In the genomic region with DNA sequence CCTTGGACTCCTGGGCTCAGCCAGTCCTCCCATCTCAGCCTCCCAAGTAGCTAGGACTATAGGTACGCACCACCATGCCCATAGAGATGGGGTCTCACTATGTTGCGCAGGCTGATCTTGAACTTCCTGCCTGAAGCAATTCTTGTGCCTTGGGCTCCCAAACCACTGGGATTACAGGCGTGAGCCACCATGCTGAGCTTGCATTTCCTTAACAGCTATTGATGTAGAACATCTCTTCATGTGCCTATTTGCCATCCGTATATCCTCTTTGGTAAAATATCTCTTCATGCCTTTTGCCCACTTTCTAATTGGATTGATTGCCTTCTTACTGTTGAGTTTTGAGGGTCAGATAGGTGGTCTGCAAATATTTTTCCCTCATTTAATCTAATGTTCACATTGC, we compare ENCODE assay signal across 28 cellular contexts.
DNase-seq lines count a peak whose midpoint lies in the region; ATAC-seq, FAIRE-seq and TF ChIP-seq lines count a peak whose summit lies in the region.
"Had no signal": no experiment of that assay in that cellular context is flagged by ENCODE, and none has a peak within 500 bp of the region (broad histone marks: within the 10 kb centered on the region; RNA-seq: fewer than 3 reads in every experiment).

No MANE protein-coding gene starts in this region.

- no peak overlapping the region for H4K5ac ChIP-seq in mesendoderm (ENCODE audit: low read length)

- TF ChIP-seq RAD21 in A549 (conservative IDR thresholded peaks at IDR 0.05 in 1 of 2, IDR thresholded peaks at IDR 0.05 in 1 of 2), result no peak

- H3K79me1 ChIP-seq in mesendoderm (ENCODE audit: low read length), result no peaks in the 10 kb centered on the region

- no peaks in the 10 kb centered on the region for H3K9me3 Mint-ChIP-seq in activated CD8-positive, alpha-beta memory T cell treated with anti-CD3 and anti-CD28 coated beads, Interleukin-2, amount 10 ng/mL, durations not matched to agents 7 days and 5 days (ENCODE audit: low read depth)
- H3K9me3 Mint-ChIP-seq: CD4-positive, alpha-beta memory T cell; CD8-positive, alpha-beta memory T cell had no signal

- H2BK15ac ChIP-seq in mesendoderm (replicated peaks; ENCODE audit: low read depth), result no peak overlapping the region

- H3K4me3 Mint-ChIP-seq in activated CD8-positive, alpha-beta memory T cell treated with anti-CD3 and anti-CD28 coated beads, Interleukin-2, amount 10 ng/mL, durations not matched to agents 7 days and 5 days, result no peak overlapping the region
- H3K4me3 Mint-ChIP-seq: CD14-positive monocyte; CD4-positive, alpha-beta memory T cell; CD4-positive, CD25-positive, alpha-beta regulatory T cell; CD8-positive, alpha-beta memory T cell had no signal

- H3K36me3 Mint-ChIP-seq in activated CD8-positive, alpha-beta memory T cell treated with anti-CD3 and anti-CD28 coated beads, Interleukin-2, amount 10 ng/mL, durations not matched to agents 7 days and 5 days, result no peaks in the 10 kb centered on the region
- H3K36me3 Mint-ChIP-seq: CD14-positive monocyte; CD4-positive, alpha-beta memory T cell; CD4-positive, CD25-positive, alpha-beta regulatory T cell had no signal

- TF ChIP-seq POLR2A in A549 (IDR thresholded peaks at IDR 0.05; ENCODE audit: low read length), result no peak

- H3K79me2 ChIP-seq in mesendoderm (ENCODE audit: control insufficient read depth, insufficient read depth, low read length), result no peaks in the 10 kb centered on the region

- H2BK5ac ChIP-seq in mesendoderm (ENCODE audit: low read length), result no peak overlapping the region

- H3K36me3 ChIP-seq in mesendoderm (ENCODE audit: control insufficient read depth, insufficient read depth, low read length), result no peaks in the 10 kb centered on the region
- H3K36me3 ChIP-seq: BE2C, BLaER1 had no signal

- no peak overlapping the region for H2BK120ac ChIP-seq in mesendoderm (ENCODE audit: low read depth, low read length)

- no peak overlapping the region for H3K4ac ChIP-seq in mesendoderm (ENCODE audit: low read depth, low read length)

- peaks cover 8% of the 10 kb centered on the region for H3K4me1 ChIP-seq in A549
- H3K4me1 ChIP-seq in mesendoderm (ENCODE audit: control insufficient read depth, low read depth, low read length), result peaks cover 5% of the 10 kb centered on the region

- no peaks in the 10 kb centered on the region for H3K9me3 ChIP-seq in A549
- H3K9me3 ChIP-seq: BE2C had no signal

- no peak for ATAC-seq in activated CD8-positive, alpha-beta memory T cell treated with anti-CD3 and anti-CD28 coated beads, Interleukin-2, amount 10 ng/mL, durations not matched to agents 7 days and 5 days
- no peak for ATAC-seq in A549
- no peak for ATAC-seq in GM18519 (IDR thresholded peaks at IDR 0.05; ENCODE audit: low FRiP score, unreplicated experiment)
- ATAC-seq: GM12878 had no signal

- POLR2A ChIA-PET in A549 (lab: Yijun Ruan, JAX), result no interaction called here

- no peak overlapping the region for H2AK5ac ChIP-seq in mesendoderm (ENCODE audit: low read length)

- no peak for TF ChIP-seq EP300 in A549 (IDR thresholded peaks at IDR 0.05)

- H3K4me2 ChIP-seq in A549, result no peak overlapping the region
- H3K4me2 ChIP-seq in mesendoderm (ENCODE audit: low read length), result no peak overlapping the region
- H3K4me2 ChIP-seq: BLaER1 had no signal

- no peak overlapping the region for H3K9ac ChIP-seq in mesendoderm (ENCODE audit: low read length)
- H3K9ac ChIP-seq: BLaER1 had no signal

- no peak overlapping the region for H3K56ac ChIP-seq in mesendoderm (ENCODE audit: low read length)

- CTCF ChIA-PET in activated CD8-positive, alpha-beta memory T cell treated with anti-CD3 and anti-CD28 coated beads, Interleukin-2, amount 10 ng/mL, durations not matched to agents 7 days and 5 days (lab: Charles Lee), result no interaction called here
- CTCF ChIA-PET in A549 (lab: Yijun Ruan, JAX), result no interaction called here

- H3K4me3 ChIP-seq in A549 (no peak overlapping the region), mesendoderm (ENCODE audit: low read length) (no peak overlapping the region)
- H3K4me3 ChIP-seq: BLaER1, GM12878 had no signal

- DNase-seq in activated CD8-positive, alpha-beta memory T cell treated with anti-CD3 and anti-CD28 coated beads, Interleukin-2, amount 10 ng/mL, durations not matched to agents 7 days and 5 days, result peak; percentile 12
- no peak for DNase-seq in activated CD8-positive, alpha-beta memory T cell treated with anti-CD3 and anti-CD28 coated beads, Interleukin-2, amount 50 U/mL, for 48 hours
- no peak for DNase-seq in A549 (ENCODE audit: low read depth in 1 of 2, low spot score in 1 of 2)
- no peak for DNase-seq in mesendoderm
- peak; percentile 14 for DNase-seq in ureter (ENCODE audit: low spot score)
- no peak for DNase-seq in NOMO-1 (lab: John Stamatoyannopoulos, UW; ENCODE audit: unreplicated experiment in 2 of 2)
- DNase-seq: ACHN; BE2C; C1 segment of cervical spinal cord; CD4-positive, alpha-beta memory T cell; CD4-positive, CD25-positive, alpha-beta regulatory T cell; CD8-positive, alpha-beta memory T cell; COR-L47; DMS 273 treated with DMSO at 0.1 percent for 48 hours; DMS153; DMS53; DMS79; DND-41; EL; GDM1 had no signal

- FAIRE-seq in A549 (lab: Jason Lieb, UNC), result no peak
- FAIRE-seq: GM12878, GM12892, GM18507, GM19239 had no signal

- no peaks in the 10 kb centered on the region for H3K27me3 ChIP-seq in mesendoderm (ENCODE audit: insufficient read depth, low read length, poor library complexity)
- H3K27me3 ChIP-seq: BE2C, BLaER1 had no signal

- 93% methylated on average over 4 of the region's 4 CpGs for WGBS in A549 (ENCODE audit: missing lambda C conversion rate)
- no CpG with 5 or more reads among the region's 4 CpGs for WGBS in mesendoderm (ENCODE audit: extremely low coverage, insufficient coverage, low lambda C conversion rate)

- no peak overlapping the region for H4K8ac ChIP-seq in mesendoderm (ENCODE audit: low read depth, low read length)

- H3K27me3 Mint-ChIP-seq in activated CD8-positive, alpha-beta memory T cell treated with anti-CD3 and anti-CD28 coated beads, Interleukin-2, amount 10 ng/mL, durations not matched to agents 7 days and 5 days, result peaks cover 36% of the 10 kb centered on the region

- H3K18ac ChIP-seq in mesendoderm (ENCODE audit: low read length), result no peak overlapping the region

- TF ChIP-seq CTCF in A549 (IDR thresholded peaks at IDR 0.05), result no peak

- H3K27ac ChIP-seq in A549 (no peak overlapping the region), mesendoderm (ENCODE audit: low read depth, low read length) (no peak overlapping the region)
- H3K27ac ChIP-seq: 22Rv1, BLaER1 had no signal

- H3K4me1 Mint-ChIP-seq in activated CD8-positive, alpha-beta memory T cell treated with anti-CD3 and anti-CD28 coated beads, Interleukin-2, amount 10 ng/mL, durations not matched to agents 7 days and 5 days, result peaks cover 15% of the 10 kb centered on the region

- H3K27ac Mint-ChIP-seq in activated CD8-positive, alpha-beta memory T cell treated with anti-CD3 and anti-CD28 coated beads, Interleukin-2, amount 10 ng/mL, durations not matched to agents 7 days and 5 days, result no peak overlapping the region
- H3K27ac Mint-ChIP-seq: CD14-positive monocyte; CD4-positive, alpha-beta memory T cell; CD4-positive, CD25-positive, alpha-beta regulatory T cell had no signal

- H3K23ac ChIP-seq in mesendoderm (ENCODE audit: low read length), result peak overlapping the region; percentile 12

TF ChIP-seq in A549, 52 proteins besides CTCF, POLR2A, EP300 and RAD21:
- peak; percentile 71 for TF ChIP-seq MAFK (IDR thresholded peaks at IDR 0.05; ENCODE audit: partially characterized antibody)
- no peak for TF ChIP-seq FOSB (CRISPR knock-in tag; IDR thresholded peaks at IDR 0.05)

Comparison
In these comparisons a context has a peak if more than half of its experiments do, and no peak if none do; other contexts are left out.
1. DNase-seq: peak in activated CD8-positive, alpha-beta memory T cell treated with anti-CD3 and anti-CD28 coated beads, Interleukin-2, amount 10 ng/mL, durations not matched to agents 7 days and 5 days (single experiment) and ureter (single experiment); none in activated CD8-positive, alpha-beta memory T cell treated with anti-CD3 and anti-CD28 coated beads, Interleukin-2, amount 50 U/mL, for 48 hours (single experiment), A549 (0 of 2), mesendoderm (single experiment) and NOMO-1 (0 of 2).